2 cellular contexts compared by ENCODE assay signal in the genomic region with DNA sequence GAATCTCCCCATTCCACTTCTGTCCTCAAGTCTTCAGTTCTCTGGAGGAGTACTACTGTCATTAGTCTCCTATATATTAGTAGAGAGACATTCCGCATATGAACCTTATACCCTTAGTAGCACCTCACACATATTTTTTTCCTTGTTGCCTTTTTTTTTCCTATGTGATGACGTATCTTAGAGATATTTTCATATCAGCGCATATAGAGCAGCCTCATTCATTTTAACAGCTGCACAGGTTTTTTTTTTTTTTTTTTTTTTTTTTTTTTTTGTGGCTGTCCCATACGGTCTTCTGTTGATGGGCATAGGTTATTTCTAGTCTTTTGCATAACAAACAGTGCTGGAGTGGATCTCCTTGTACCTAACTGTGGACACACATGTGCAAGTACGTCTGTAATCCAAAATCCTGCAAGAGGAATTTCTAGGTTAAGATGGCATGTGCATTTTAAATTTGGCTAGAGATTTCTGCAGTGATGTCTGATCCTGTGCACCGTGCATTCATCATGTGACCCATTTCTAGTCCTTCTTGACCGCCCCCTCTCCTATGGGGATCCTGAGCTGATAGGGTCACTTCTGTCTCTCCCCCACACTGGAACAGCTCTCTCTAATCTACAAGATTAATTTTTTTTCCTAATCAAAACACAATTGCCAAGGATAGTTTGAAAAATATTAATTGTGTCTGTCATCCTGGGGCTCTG.
TF ChIP-seq lines count a peak whose summit lies in the region.

No MANE protein-coding gene starts in this region.

TF ChIP-seq in K562, 482 proteins besides CTCF, POLR2A, EP300 and RAD21 (continued from another document and continues in another):
- TF ChIP-seq, protein P1, sequence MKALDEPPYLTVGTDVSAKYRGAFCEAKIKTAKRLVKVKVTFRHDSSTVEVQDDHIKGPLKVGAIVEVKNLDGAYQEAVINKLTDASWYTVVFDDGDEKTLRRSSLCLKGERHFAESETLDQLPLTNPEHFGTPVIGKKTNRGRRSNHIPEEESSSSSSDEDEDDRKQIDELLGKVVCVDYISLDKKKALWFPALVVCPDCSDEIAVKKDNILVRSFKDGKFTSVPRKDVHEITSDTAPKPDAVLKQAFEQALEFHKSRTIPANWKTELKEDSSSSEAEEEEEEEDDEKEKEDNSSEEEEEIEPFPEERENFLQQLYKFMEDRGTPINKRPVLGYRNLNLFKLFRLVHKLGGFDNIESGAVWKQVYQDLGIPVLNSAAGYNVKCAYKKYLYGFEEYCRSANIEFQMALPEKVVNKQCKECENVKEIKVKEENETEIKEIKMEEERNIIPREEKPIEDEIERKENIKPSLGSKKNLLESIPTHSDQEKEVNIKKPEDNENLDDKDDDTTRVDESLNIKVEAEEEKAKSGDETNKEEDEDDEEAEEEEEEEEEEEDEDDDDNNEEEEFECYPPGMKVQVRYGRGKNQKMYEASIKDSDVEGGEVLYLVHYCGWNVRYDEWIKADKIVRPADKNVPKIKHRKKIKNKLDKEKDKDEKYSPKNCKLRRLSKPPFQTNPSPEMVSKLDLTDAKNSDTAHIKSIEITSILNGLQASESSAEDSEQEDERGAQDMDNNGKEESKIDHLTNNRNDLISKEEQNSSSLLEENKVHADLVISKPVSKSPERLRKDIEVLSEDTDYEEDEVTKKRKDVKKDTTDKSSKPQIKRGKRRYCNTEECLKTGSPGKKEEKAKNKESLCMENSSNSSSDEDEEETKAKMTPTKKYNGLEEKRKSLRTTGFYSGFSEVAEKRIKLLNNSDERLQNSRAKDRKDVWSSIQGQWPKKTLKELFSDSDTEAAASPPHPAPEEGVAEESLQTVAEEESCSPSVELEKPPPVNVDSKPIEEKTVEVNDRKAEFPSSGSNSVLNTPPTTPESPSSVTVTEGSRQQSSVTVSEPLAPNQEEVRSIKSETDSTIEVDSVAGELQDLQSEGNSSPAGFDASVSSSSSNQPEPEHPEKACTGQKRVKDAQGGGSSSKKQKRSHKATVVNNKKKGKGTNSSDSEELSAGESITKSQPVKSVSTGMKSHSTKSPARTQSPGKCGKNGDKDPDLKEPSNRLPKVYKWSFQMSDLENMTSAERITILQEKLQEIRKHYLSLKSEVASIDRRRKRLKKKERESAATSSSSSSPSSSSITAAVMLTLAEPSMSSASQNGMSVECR (CRISPR knock-in tag; IDR thresholded peaks at IDR 0.05), result no peak
- TF ChIP-seq, protein P2, sequence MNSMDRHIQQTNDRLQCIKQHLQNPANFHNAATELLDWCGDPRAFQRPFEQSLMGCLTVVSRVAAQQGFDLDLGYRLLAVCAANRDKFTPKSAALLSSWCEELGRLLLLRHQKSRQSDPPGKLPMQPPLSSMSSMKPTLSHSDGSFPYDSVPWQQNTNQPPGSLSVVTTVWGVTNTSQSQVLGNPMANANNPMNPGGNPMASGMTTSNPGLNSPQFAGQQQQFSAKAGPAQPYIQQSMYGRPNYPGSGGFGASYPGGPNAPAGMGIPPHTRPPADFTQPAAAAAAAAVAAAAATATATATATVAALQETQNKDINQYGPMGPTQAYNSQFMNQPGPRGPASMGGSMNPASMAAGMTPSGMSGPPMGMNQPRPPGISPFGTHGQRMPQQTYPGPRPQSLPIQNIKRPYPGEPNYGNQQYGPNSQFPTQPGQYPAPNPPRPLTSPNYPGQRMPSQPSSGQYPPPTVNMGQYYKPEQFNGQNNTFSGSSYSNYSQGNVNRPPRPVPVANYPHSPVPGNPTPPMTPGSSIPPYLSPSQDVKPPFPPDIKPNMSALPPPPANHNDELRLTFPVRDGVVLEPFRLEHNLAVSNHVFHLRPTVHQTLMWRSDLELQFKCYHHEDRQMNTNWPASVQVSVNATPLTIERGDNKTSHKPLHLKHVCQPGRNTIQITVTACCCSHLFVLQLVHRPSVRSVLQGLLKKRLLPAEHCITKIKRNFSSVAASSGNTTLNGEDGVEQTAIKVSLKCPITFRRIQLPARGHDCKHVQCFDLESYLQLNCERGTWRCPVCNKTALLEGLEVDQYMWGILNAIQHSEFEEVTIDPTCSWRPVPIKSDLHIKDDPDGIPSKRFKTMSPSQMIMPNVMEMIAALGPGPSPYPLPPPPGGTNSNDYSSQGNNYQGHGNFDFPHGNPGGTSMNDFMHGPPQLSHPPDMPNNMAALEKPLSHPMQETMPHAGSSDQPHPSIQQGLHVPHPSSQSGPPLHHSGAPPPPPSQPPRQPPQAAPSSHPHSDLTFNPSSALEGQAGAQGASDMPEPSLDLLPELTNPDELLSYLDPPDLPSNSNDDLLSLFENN (IDR thresholded peaks at IDR 0.05; ENCODE audit: low read depth in 2 of 2, low read length in 2 of 2), result no peak
- TF ChIP-seq YY1 (IDR thresholded peaks at IDR 0.05; ENCODE audit: borderline replicate concordance in 1 of 3, control insufficient read depth in 1 of 3, extremely low read depth in 1 of 3, insufficient read depth in 3 of 3, insufficient read length in 1 of 3, insufficient replicate concordance in 2 of 3, low read depth in 1 of 3, low read length in 2 of 3) (no peak), HNRNPLL (IDR thresholded peaks at IDR 0.05; ENCODE audit: low read depth, low read length, poor library complexity, severe bottlenecking) (peak; percentile 3), ZNF124 (CRISPR knock-in tag; IDR thresholded peaks at IDR 0.05) (no peak), RBM39 (optimal IDR thresholded peaks at IDR 0.05; ENCODE audit: low read depth, low read length) (peak; percentile 32), NFIC (IDR thresholded peaks at IDR 0.05) (no peak), SIN3A (IDR thresholded peaks at IDR 0.05; ENCODE audit: borderline replicate concordance in 2 of 2, control insufficient read depth in 1 of 2, low read depth in 2 of 2, low read length in 2 of 2) (0 out of 4 replicates have a peak, but pooled peaks of 1 of the 2 experiments have one; percentile 28), ZSCAN32 (CRISPR knock-in tag; IDR thresholded peaks at IDR 0.05) (no peak)
- TF ChIP-seq, protein P3, sequence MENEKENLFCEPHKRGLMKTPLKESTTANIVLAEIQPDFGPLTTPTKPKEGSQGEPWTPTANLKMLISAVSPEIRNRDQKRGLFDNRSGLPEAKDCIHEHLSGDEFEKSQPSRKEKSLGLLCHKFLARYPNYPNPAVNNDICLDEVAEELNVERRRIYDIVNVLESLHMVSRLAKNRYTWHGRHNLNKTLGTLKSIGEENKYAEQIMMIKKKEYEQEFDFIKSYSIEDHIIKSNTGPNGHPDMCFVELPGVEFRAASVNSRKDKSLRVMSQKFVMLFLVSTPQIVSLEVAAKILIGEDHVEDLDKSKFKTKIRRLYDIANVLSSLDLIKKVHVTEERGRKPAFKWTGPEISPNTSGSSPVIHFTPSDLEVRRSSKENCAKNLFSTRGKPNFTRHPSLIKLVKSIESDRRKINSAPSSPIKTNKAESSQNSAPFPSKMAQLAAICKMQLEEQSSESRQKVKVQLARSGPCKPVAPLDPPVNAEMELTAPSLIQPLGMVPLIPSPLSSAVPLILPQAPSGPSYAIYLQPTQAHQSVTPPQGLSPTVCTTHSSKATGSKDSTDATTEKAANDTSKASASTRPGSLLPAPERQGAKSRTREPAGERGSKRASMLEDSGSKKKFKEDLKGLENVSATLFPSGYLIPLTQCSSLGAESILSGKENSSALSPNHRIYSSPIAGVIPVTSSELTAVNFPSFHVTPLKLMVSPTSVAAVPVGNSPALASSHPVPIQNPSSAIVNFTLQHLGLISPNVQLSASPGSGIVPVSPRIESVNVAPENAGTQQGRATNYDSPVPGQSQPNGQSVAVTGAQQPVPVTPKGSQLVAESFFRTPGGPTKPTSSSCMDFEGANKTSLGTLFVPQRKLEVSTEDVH (IDR thresholded peaks at IDR 0.05; ENCODE audit: low read depth, partially characterized antibody), result no peak

TF ChIP-seq in neural cell, 6 proteins besides CTCF, POLR2A, EP300 and RAD21 (continued from another document):
- TF ChIP-seq, protein P4, sequence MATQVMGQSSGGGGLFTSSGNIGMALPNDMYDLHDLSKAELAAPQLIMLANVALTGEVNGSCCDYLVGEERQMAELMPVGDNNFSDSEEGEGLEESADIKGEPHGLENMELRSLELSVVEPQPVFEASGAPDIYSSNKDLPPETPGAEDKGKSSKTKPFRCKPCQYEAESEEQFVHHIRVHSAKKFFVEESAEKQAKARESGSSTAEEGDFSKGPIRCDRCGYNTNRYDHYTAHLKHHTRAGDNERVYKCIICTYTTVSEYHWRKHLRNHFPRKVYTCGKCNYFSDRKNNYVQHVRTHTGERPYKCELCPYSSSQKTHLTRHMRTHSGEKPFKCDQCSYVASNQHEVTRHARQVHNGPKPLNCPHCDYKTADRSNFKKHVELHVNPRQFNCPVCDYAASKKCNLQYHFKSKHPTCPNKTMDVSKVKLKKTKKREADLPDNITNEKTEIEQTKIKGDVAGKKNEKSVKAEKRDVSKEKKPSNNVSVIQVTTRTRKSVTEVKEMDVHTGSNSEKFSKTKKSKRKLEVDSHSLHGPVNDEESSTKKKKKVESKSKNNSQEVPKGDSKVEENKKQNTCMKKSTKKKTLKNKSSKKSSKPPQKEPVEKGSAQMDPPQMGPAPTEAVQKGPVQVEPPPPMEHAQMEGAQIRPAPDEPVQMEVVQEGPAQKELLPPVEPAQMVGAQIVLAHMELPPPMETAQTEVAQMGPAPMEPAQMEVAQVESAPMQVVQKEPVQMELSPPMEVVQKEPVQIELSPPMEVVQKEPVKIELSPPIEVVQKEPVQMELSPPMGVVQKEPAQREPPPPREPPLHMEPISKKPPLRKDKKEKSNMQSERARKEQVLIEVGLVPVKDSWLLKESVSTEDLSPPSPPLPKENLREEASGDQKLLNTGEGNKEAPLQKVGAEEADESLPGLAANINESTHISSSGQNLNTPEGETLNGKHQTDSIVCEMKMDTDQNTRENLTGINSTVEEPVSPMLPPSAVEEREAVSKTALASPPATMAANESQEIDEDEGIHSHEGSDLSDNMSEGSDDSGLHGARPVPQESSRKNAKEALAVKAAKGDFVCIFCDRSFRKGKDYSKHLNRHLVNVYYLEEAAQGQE (IDR thresholded peaks at IDR 0.05; ENCODE audit: borderline replicate concordance), result no peak
- TF ChIP-seq POLR2AphosphoS5 (IDR thresholded peaks at IDR 0.05) (no peak), EZH2 (IDR thresholded peaks at IDR 0.05; ENCODE audit: borderline replicate concordance, insufficient read depth, low read length, poor library complexity, severe bottlenecking) (no peak), SMC3 (conservative IDR thresholded peaks at IDR 0.05; ENCODE audit: poor library complexity) (no peak)
TF ChIP-seq in neural cell: peak in this region for 0.
